ENCODE assay signal across 9 cellular contexts in the genomic region with DNA sequence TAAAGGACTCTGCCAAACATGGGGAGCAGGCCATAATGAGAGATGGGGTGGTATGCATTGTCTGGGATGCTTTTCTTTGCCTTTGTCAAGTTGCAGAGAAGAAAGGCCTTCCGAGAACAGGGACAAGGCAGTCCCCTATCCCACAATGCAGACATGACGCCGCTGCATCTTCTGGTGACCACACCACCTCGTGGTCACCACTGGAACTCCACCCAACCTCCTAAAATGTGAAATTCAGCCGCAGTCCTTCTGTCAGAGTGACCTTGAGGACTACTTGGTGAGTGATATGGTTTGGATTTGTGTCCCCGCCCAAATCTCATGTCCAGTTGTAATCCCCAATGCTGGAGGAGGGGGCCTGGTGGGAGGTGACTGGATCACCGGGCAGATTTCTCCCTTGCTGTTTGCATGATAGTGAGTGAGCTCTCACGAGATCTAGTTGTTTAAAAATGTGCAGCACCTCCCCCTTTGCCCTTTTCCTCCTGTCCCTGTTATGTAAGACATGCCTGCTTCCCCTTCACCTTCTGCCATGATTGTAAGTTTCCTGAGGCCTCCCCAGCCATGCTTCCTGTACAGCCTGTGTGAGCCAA. TPM values are rescaled to one million over a fixed set of nuclear protein-coding genes. Genes with fewer than 3 reads are reported as not detected.
A peak's percentile ranks its signal among the peaks of the same experiment; 100 is the strongest.
DNase-seq lines count a peak whose midpoint lies in the region; ATAC-seq and TF ChIP-seq lines count a peak whose summit lies in the region.
"Had no signal": no experiment of that assay in that cellular context is flagged by ENCODE, and none has a peak within 500 bp of the region (broad histone marks: within the 10 kb centered on the region; RNA-seq: fewer than 3 reads in every experiment).

No MANE protein-coding gene starts in this region.

- intact Hi-C loops in body of pancreas (cut with DNase I), result no loop called here

- DNase-seq in BE2C (peak; percentile 57), HT-29 (ENCODE audit: low spot score) (peak; percentile 65), body of pancreas (peak; percentile 40 to 70 (median 62)), inferior parietal cortex (ENCODE audit: extremely low spot score) (peak; percentile 79)
- peak; percentile 48 for DNase-seq in stimulated activated CD4-positive, alpha-beta T cell treated with anti-CD3 and anti-CD28 coated beads, Interleukin-4, amount 100 ng/mL, for 1 hour

- H3K27me3 ChIP-seq in BE2C (no peaks in the 10 kb centered on the region), SU-DHL-6 (ENCODE audit: low read length) (no peaks in the 10 kb centered on the region), body of pancreas (no peaks in the 10 kb centered on the region)

- TF ChIP-seq CTCF in BE2C (IDR thresholded peaks at IDR 0.05; ENCODE audit: low read depth, low read length) (peak; percentile 82), SU-DHL-6 (IDR thresholded peaks at IDR 0.05; ENCODE audit: insufficient read depth, low read length, poor library complexity, severe bottlenecking) (peak; percentile 76), body of pancreas (IDR thresholded peaks at IDR 0.05) (peak; percentile 46 to 75 (median 62))

- ATAC-seq in GM18502 (IDR thresholded peaks at IDR 0.05; ENCODE audit: poor library complexity, unreplicated experiment) (peak; percentile 50), body of pancreas (peak; percentile 68), GM18907 (IDR thresholded peaks at IDR 0.05; ENCODE audit: unreplicated experiment) (no peak)

- H3K4me1 ChIP-seq in BE2C, result no peaks in the 10 kb centered on the region
- H3K4me1 ChIP-seq in body of pancreas, result peaks cover 20% of the 10 kb centered on the region

- H3K27ac ChIP-seq in SU-DHL-6 (ENCODE audit: low read depth, low read length) (no peak overlapping the region), body of pancreas (no peak overlapping the region)
- H3K27ac ChIP-seq: skin epidermis had no signal

- H3K9me3 ChIP-seq in BE2C (no peaks in the 10 kb centered on the region), SU-DHL-6 (ENCODE audit: insufficient read depth, low read length) (no peaks in the 10 kb centered on the region), body of pancreas (no peaks in the 10 kb centered on the region)

- H3F3A ChIP-seq in SU-DHL-6 (ENCODE audit: insufficient read depth), result no peaks in the 10 kb centered on the region

- no peak overlapping the region for H3K4me2 ChIP-seq in SU-DHL-6 (ENCODE audit: low read depth, low read length, poor library complexity, severe bottlenecking)

- H3K4me3 ChIP-seq in BE2C (ENCODE audit: low read depth, low read length), result no peak overlapping the region
- H3K4me3 ChIP-seq in SU-DHL-6 (ENCODE audit: insufficient read depth, low read length, poor library complexity, severe bottlenecking), result no peak overlapping the region
- no peak overlapping the region for H3K4me3 ChIP-seq in body of pancreas
- H3K4me3 ChIP-seq: skin epidermis had no signal

- H3K9me2 ChIP-seq in SU-DHL-6 (replicated peaks; ENCODE audit: insufficient read depth, low read length), result no peaks in the 10 kb centered on the region

- TF ChIP-seq POLR2A in body of pancreas (IDR thresholded peaks at IDR 0.05), result no peak

- no peak overlapping the region for H2AFZ ChIP-seq in SU-DHL-6 (ENCODE audit: low read depth, low read length, severe bottlenecking)

- H3K9ac ChIP-seq in SU-DHL-6 (ENCODE audit: low read length), result no peak overlapping the region

- H3K79me2 ChIP-seq in SU-DHL-6 (ENCODE audit: insufficient read depth, low read length), result no peaks in the 10 kb centered on the region

- H3K36me3 ChIP-seq in BE2C, result no peaks in the 10 kb centered on the region
- H3K36me3 ChIP-seq in SU-DHL-6 (ENCODE audit: low read length), result no peaks in the 10 kb centered on the region
- H3K36me3 ChIP-seq in body of pancreas (replicated peaks in 1 of 2; ENCODE audit: insufficient read depth in 1 of 2, low read depth in 2 of 2), result no peaks in the 10 kb centered on the region

- no peaks in the 10 kb centered on the region for H4K20me1 ChIP-seq in SU-DHL-6 (ENCODE audit: low read depth, low read length)

- WGBS in body of pancreas, 2 donors, result 26 to 29% methylated on average over 8 of the region's 8 CpGs

RNA-seq across cellular contexts. Expression of a gene that starts 15.2 kb away (rescaled TPM):
- not detected for polyA plus RNA-seq in BE2C (2012; ENCODE audit: insufficient read depth, insufficient read length, low read depth)
- not detected in 2 replicates for total RNA-seq in HT-29 (2014; rRNA removed; shearing (Covaris generic))
- not detected for total RNA-seq in body of pancreas

RNA-seq across cellular contexts. Expression of a gene that starts 16.7 kb away (rescaled TPM):
- 50.2 TPM for polyA plus RNA-seq in BE2C (2012; ENCODE audit: insufficient read depth, insufficient read length, low read depth)
- 21.9 and 24.9 TPM in 2 replicates for total RNA-seq in HT-29 (2014; rRNA removed; shearing (Covaris generic))
- total RNA-seq in body of pancreas, result 10 to 100 TPM; 16.1 to 22.7 TPM
